Comparison of ENCODE assay signal across 9 cellular contexts in the genomic region with DNA sequence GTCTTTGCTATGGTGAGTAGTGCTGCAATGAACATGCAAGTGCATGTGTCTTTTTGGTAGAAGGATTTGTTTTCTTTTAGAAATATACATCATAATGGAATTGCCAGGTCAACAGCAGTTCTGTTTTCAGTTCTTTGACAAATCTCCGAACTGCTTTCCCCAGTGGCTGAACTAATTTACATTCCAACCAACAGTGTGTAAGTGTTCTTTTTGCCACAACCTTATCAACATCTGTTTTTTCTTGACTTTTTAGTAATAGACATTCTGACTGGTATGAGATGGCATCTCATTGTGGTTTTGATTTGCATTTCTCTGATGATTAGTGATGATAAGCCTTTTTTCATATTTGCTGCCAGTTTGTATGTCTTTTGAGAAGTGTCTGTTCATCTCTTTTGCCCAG.
"Had no signal": no experiment of that assay in that cellular context is flagged by ENCODE, and none has a peak within 500 bp of the region (broad histone marks: within the 10 kb centered on the region; RNA-seq: fewer than 3 reads in every experiment).

No MANE protein-coding gene starts in this region.

- H3K27ac ChIP-seq: HL-60 had no signal

- H3K4me1 ChIP-seq: HAP-1 had no signal

- DNase-seq: H7, HFFc6, IMR-90, KG1 had no signal

- ATAC-seq: GM23338, HCT116, K562 had no signal
